36 cellular contexts compared by ENCODE assay signal in the genomic region with DNA sequence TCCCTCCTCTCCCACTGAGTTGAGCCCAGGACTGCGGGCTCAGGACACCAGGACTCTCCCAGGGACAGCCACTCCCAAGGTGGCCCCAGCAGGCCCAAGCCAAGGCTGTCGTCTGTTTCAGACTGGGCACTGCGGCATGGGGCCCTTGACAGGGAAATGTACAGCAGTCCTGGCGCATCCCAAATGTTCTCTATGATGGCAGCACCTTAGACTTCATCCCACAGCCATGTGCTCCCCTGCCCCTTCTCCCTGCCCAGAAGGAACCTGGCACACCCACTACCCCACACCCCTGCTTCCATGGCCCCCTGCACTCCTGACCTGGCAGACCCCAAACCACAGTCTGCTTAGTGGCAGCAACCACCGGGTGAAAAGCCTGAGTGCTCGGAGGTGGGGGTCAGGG. TPM values are rescaled to one million over a fixed set of nuclear protein-coding genes. Genes with fewer than 3 reads are reported as not detected.
"Had no signal": no experiment of that assay in that cellular context is flagged by ENCODE, and none has a peak within 500 bp of the region (broad histone marks: within the 10 kb centered on the region; RNA-seq: fewer than 3 reads in every experiment).

No MANE protein-coding gene starts in this region.

- H3K4me1 ChIP-seq: ascending aorta had no signal

- H3K9me3 Mint-ChIP-seq: activated B cell treated with CpG ODN at 0.5 μM for 24 hours; activated CD4-positive, alpha-beta T cell treated with anti-CD3 and anti-CD28 coated beads, Interleukin-2, amount 10 ng/mL, durations not matched to agents 7 days and 5 days; activated naive CD4-positive, alpha-beta T cell treated with anti-CD3 and anti-CD28 coated beads, Interleukin-2, amount 50 U/mL, for 24 hours; activated naive CD8-positive, alpha-beta T cell treated with anti-CD3 and anti-CD28 coated beads, Interleukin-2, amount 10 ng/mL, durations not matched to agents 7 days and 5 days; activated naive CD8-positive, alpha-beta T cell treated with anti-CD3 and anti-CD28 coated beads, Interleukin-2, amount 50 U/mL, for 24 hours; activated T-cell treated with anti-CD3 and anti-CD28 coated beads, Interleukin-2, amount 50 U/mL, for 24 hours; activated T-helper 2 cell treated with anti-CD3 and anti-CD28 coated beads, Interferon-gamma antibody, Interleukin-2, Interleukin-4, amounts not matched to agents 10 μg/mL and 5 μg/mL and 100 μg/mL, durations not matched to agents 14 hours and 24 hours and 36 hours; central memory CD8-positive, alpha-beta T cell; T-helper 1 cell treated with Interleukin-12 subunit alpha and Interleukin-12 subunit beta and Interleukin-4 antibody, amounts not matched to agents 30 μg/mL and 1 μg/mL, for 36 hours; T-helper 2 cell treated with Interferon-gamma antibody and Interleukin-4, amounts not matched to agents 5 μg/mL and 100 μg/mL, for 36 hours had no signal

- H3K27me3 Mint-ChIP-seq: activated CD4-positive, alpha-beta memory T cell treated with anti-CD3 and anti-CD28 coated beads, Interleukin-2, amount 10 ng/mL, durations not matched to agents 7 days and 5 days; activated CD4-positive, alpha-beta T cell treated with anti-CD3 and anti-CD28 coated beads, Interleukin-2, amount 10 ng/mL, durations not matched to agents 7 days and 5 days; activated CD8-positive, alpha-beta memory T cell treated with anti-CD3 and anti-CD28 coated beads, Interleukin-2, amount 10 ng/mL, durations not matched to agents 7 days and 5 days; activated naive CD4-positive, alpha-beta T cell treated with anti-CD3 and anti-CD28 coated beads, Interleukin-2, amount 10 ng/mL, durations not matched to agents 7 days and 5 days; activated naive CD8-positive, alpha-beta T cell treated with anti-CD3 and anti-CD28 coated beads, Interleukin-2, amount 10 ng/mL, durations not matched to agents 7 days and 5 days had no signal

- H3K36me3 ChIP-seq: ascending aorta, brain microvascular endothelial cell, cardiac muscle cell had no signal

- H3K27ac Mint-ChIP-seq: activated B cell treated with CpG ODN at 0.5 μM for 24 hours; activated CD4-positive, alpha-beta memory T cell treated with anti-CD3 and anti-CD28 coated beads, Interleukin-2, amount 10 ng/mL, durations not matched to agents 7 days and 5 days; activated CD4-positive, alpha-beta T cell treated with anti-CD3 and anti-CD28 coated beads, Interleukin-2, amount 10 ng/mL, durations not matched to agents 7 days and 5 days; activated CD8-positive, alpha-beta memory T cell treated with anti-CD3 and anti-CD28 coated beads, Interleukin-2, amount 10 ng/mL, durations not matched to agents 7 days and 5 days; activated CD8-positive, alpha-beta T cell treated with anti-CD3 and anti-CD28 coated beads, Interleukin-2, amount 10 ng/mL, durations not matched to agents 7 days and 5 days; activated naive CD4-positive, alpha-beta T cell treated with anti-CD3 and anti-CD28 coated beads, Interleukin-2, amount 10 ng/mL, durations not matched to agents 7 days and 5 days; activated naive CD4-positive, alpha-beta T cell treated with anti-CD3 and anti-CD28 coated beads, Interleukin-2, amount 50 U/mL, for 24 hours; activated naive CD8-positive, alpha-beta T cell; activated naive CD8-positive, alpha-beta T cell treated with anti-CD3 and anti-CD28 coated beads, Interleukin-2, amount 10 ng/mL, durations not matched to agents 7 days and 5 days; activated naive CD8-positive, alpha-beta T cell treated with anti-CD3 and anti-CD28 coated beads, Interleukin-2, amount 50 U/mL, for 24 hours; activated T-cell treated with anti-CD3 and anti-CD28 coated beads, Interleukin-2, amount 50 U/mL, for 24 hours; activated T-helper 2 cell treated with anti-CD3 and anti-CD28 coated beads, Interferon-gamma antibody, Interleukin-2, Interleukin-4, amounts not matched to agents 10 μg/mL and 5 μg/mL and 100 μg/mL, durations not matched to agents 14 hours and 24 hours and 36 hours; T-helper 1 cell treated with Interleukin-12 subunit alpha and Interleukin-12 subunit beta and Interleukin-4 antibody, amounts not matched to agents 30 μg/mL and 1 μg/mL, for 36 hours; T-helper 2 cell treated with Interferon-gamma antibody and Interleukin-4, amounts not matched to agents 5 μg/mL and 100 μg/mL, for 36 hours had no signal

- H3K4me3 ChIP-seq: ascending aorta, cardiac muscle cell had no signal

- H3K4me1 Mint-ChIP-seq: activated B cell treated with CpG ODN at 0.5 μM for 24 hours; activated CD4-positive, alpha-beta memory T cell treated with anti-CD3 and anti-CD28 coated beads, Interleukin-2, amount 10 ng/mL, durations not matched to agents 7 days and 5 days; activated CD4-positive, alpha-beta T cell treated with anti-CD3 and anti-CD28 coated beads, Interleukin-2, amount 10 ng/mL, durations not matched to agents 7 days and 5 days; activated CD8-positive, alpha-beta memory T cell treated with anti-CD3 and anti-CD28 coated beads, Interleukin-2, amount 10 ng/mL, durations not matched to agents 7 days and 5 days; activated naive CD4-positive, alpha-beta T cell treated with anti-CD3 and anti-CD28 coated beads, Interleukin-2, amount 10 ng/mL, durations not matched to agents 7 days and 5 days; activated naive CD4-positive, alpha-beta T cell treated with anti-CD3 and anti-CD28 coated beads, Interleukin-2, amount 50 U/mL, for 24 hours; activated naive CD8-positive, alpha-beta T cell treated with anti-CD3 and anti-CD28 coated beads, Interleukin-2, amount 10 ng/mL, durations not matched to agents 7 days and 5 days; activated naive CD8-positive, alpha-beta T cell treated with anti-CD3 and anti-CD28 coated beads, Interleukin-2, amount 50 U/mL, for 24 hours; central memory CD8-positive, alpha-beta T cell had no signal

- DNase-seq: activated B cell treated with CpG ODN at 0.5 μM for 24 hours; activated CD4-positive, alpha-beta memory T cell treated with anti-CD3 and anti-CD28 coated beads, Interleukin-2, amount 10 ng/mL, durations not matched to agents 7 days and 5 days; activated CD4-positive, alpha-beta T cell treated with anti-CD3 and anti-CD28 coated beads for 48 hours; activated CD4-positive, alpha-beta T cell treated with anti-CD3 and anti-CD28 coated beads, Interleukin-2, amount 10 ng/mL, durations not matched to agents 7 days and 5 days; activated CD4-positive, alpha-beta T cell treated with anti-CD3 and anti-CD28 coated beads, Interleukin-2, amount 50 U/mL, for 48 hours; activated CD4-positive, CD25-positive, alpha-beta regulatory T cell treated with anti-CD3 and anti-CD28 coated beads, Interleukin-2, amount 50 U/mL, for 72 hours; activated CD8-positive, alpha-beta memory T cell treated with anti-CD3 and anti-CD28 coated beads for 24 hours; activated CD8-positive, alpha-beta memory T cell treated with anti-CD3 and anti-CD28 coated beads, Interleukin-2, amount 10 ng/mL, durations not matched to agents 7 days and 5 days; activated CD8-positive, alpha-beta memory T cell treated with anti-CD3 and anti-CD28 coated beads, Interleukin-2, amount 50 U/mL, for 48 hours; activated CD8-positive, alpha-beta T cell treated with anti-CD3 and anti-CD28 coated beads, Interleukin-2, amount 10 ng/mL, durations not matched to agents 7 days and 5 days; activated effector memory CD4-positive, alpha-beta T cell treated with Interleukin-2 at 50 U/mL for 16 hours; activated gamma-delta T cell; activated naive CD4-positive, alpha-beta T cell treated with anti-CD3 and anti-CD28 coated beads, Interleukin-2, amount 10 ng/mL, durations not matched to agents 7 days and 5 days; activated naive CD4-positive, alpha-beta T cell treated with Interleukin-2 at 50 U/mL for 16 hours; activated naive CD8-positive, alpha-beta T cell treated with anti-CD3 and anti-CD28 coated beads, Interleukin-2, amount 10 ng/mL, durations not matched to agents 7 days and 5 days; activated naive CD8-positive, alpha-beta T cell treated with anti-CD3 and anti-CD28 coated beads, Interleukin-2, amount 50 U/mL, for 24 hours; activated T-cell treated with anti-CD3 and anti-CD28 coated beads, Interleukin-2, amount 50 U/mL, for 24 hours; activated T-cell treated with anti-CD3 and anti-CD28 coated beads, Interleukin-2, amount 50 U/mL, for 48 hours; amygdala; anterior cingulate cortex; brain microvascular endothelial cell; caudate nucleus; cerebellar nuclear complex; T-helper 1 cell; T-helper 2 cell; T-helper 9 cell had no signal

- H3K27me3 ChIP-seq: ascending aorta, brain microvascular endothelial cell had no signal

- H3K9me3 ChIP-seq: ascending aorta had no signal

- H3K36me3 Mint-ChIP-seq: activated CD8-positive, alpha-beta memory T cell treated with anti-CD3 and anti-CD28 coated beads, Interleukin-2, amount 10 ng/mL, durations not matched to agents 7 days and 5 days; activated naive CD4-positive, alpha-beta T cell treated with anti-CD3 and anti-CD28 coated beads, Interleukin-2, amount 10 ng/mL, durations not matched to agents 7 days and 5 days; activated naive CD4-positive, alpha-beta T cell treated with anti-CD3 and anti-CD28 coated beads, Interleukin-2, amount 50 U/mL, for 24 hours; activated naive CD8-positive, alpha-beta T cell; activated naive CD8-positive, alpha-beta T cell treated with anti-CD3 and anti-CD28 coated beads, Interleukin-2, amount 10 ng/mL, durations not matched to agents 7 days and 5 days had no signal

- H3K27ac ChIP-seq: ascending aorta, brain microvascular endothelial cell, cardiac muscle cell, VCaP had no signal

- H3K4me3 Mint-ChIP-seq: activated B cell treated with CpG ODN at 0.5 μM for 24 hours; activated CD4-positive, alpha-beta memory T cell treated with anti-CD3 and anti-CD28 coated beads, Interleukin-2, amount 10 ng/mL, durations not matched to agents 7 days and 5 days; activated CD4-positive, alpha-beta T cell treated with anti-CD3 and anti-CD28 coated beads, Interleukin-2, amount 10 ng/mL, durations not matched to agents 7 days and 5 days; activated CD8-positive, alpha-beta memory T cell treated with anti-CD3 and anti-CD28 coated beads, Interleukin-2, amount 10 ng/mL, durations not matched to agents 7 days and 5 days; activated CD8-positive, alpha-beta T cell treated with anti-CD3 and anti-CD28 coated beads, Interleukin-2, amount 10 ng/mL, durations not matched to agents 7 days and 5 days; activated naive CD4-positive, alpha-beta T cell treated with anti-CD3 and anti-CD28 coated beads, Interleukin-2, amount 10 ng/mL, durations not matched to agents 7 days and 5 days; activated naive CD4-positive, alpha-beta T cell treated with anti-CD3 and anti-CD28 coated beads, Interleukin-2, amount 50 U/mL, for 24 hours; activated naive CD8-positive, alpha-beta T cell; activated naive CD8-positive, alpha-beta T cell treated with anti-CD3 and anti-CD28 coated beads, Interleukin-2, amount 10 ng/mL, durations not matched to agents 7 days and 5 days; activated naive CD8-positive, alpha-beta T cell treated with anti-CD3 and anti-CD28 coated beads, Interleukin-2, amount 50 U/mL, for 24 hours; activated T-cell treated with anti-CD3 and anti-CD28 coated beads, Interleukin-2, amount 50 U/mL, for 24 hours; central memory CD8-positive, alpha-beta T cell; T-helper 1 cell treated with Interleukin-12 subunit alpha and Interleukin-12 subunit beta and Interleukin-4 antibody, amounts not matched to agents 30 μg/mL and 1 μg/mL, for 36 hours; T-helper 2 cell treated with Interferon-gamma antibody and Interleukin-4, amounts not matched to agents 5 μg/mL and 100 μg/mL, for 36 hours had no signal

RNA-seq across cellular contexts. Expression of gene RBFOX3, which starts 18.2 kb away (rescaled TPM):
- total RNA-seq: activated CD4-positive, alpha-beta memory T cell treated with anti-CD3 and anti-CD28 coated beads, Interleukin-2, amount 10 ng/mL, durations not matched to agents 7 days and 5 days; activated CD4-positive, alpha-beta T cell treated with anti-CD3 and anti-CD28 coated beads, Interleukin-2, amount 10 ng/mL, durations not matched to agents 7 days and 5 days; activated CD8-positive, alpha-beta memory T cell treated with anti-CD3 and anti-CD28 coated beads, Interleukin-2, amount 10 ng/mL, durations not matched to agents 7 days and 5 days; activated CD8-positive, alpha-beta T cell treated with anti-CD3 and anti-CD28 coated beads, Interleukin-2, amount 10 ng/mL, durations not matched to agents 7 days and 5 days; activated naive CD8-positive, alpha-beta T cell treated with anti-CD3 and anti-CD28 coated beads, Interleukin-2, amount 10 ng/mL, durations not matched to agents 7 days and 5 days; activated T-helper 2 cell treated with anti-CD3 and anti-CD28 coated beads, Interferon-gamma antibody, Interleukin-2, Interleukin-4, amounts not matched to agents 10 μg/mL and 5 μg/mL and 100 μg/mL, durations not matched to agents 14 hours and 24 hours and 36 hours; ascending aorta; chondrocyte had no signal
